Comparison of ENCODE assay signal across 15 cellular contexts in genomic region chr2:47321411-47322031, GRCh38. TPM values are rescaled to one million over a fixed set of nuclear protein-coding genes. Genes with fewer than 3 reads are reported as not detected.
DNase-seq lines count a peak whose midpoint lies in the region; ATAC-seq, FAIRE-seq and TF ChIP-seq lines count a peak whose summit lies in the region.
"Had no signal": no experiment of that assay in that cellular context is flagged by ENCODE, and none has a peak within 500 bp of the region (broad histone marks: within the 10 kb centered on the region; RNA-seq: fewer than 3 reads in every experiment).

No MANE protein-coding gene starts in this region.

- TF ChIP-seq EP300 in esophagus muscularis mucosa (IDR thresholded peaks at IDR 0.05) = no peak

- no peaks in the 10 kb centered on the region for H3K9me3 ChIP-seq in lower lobe of right lung
- no peaks in the 10 kb centered on the region for H3K9me3 ChIP-seq in small intestine (ENCODE audit: control insufficient read depth, low read depth)
- H3K9me3 ChIP-seq in esophagus muscularis mucosa = no peaks in the 10 kb centered on the region

- peaks cover 22% of the 10 kb centered on the region for H3K4me1 Mint-ChIP-seq in osteocyte (ENCODE audit: unreplicated experiment)
- H3K4me1 Mint-ChIP-seq: CD4-positive, CD25-positive, alpha-beta regulatory T cell had no signal

- TF ChIP-seq CTCF in BJ (IDR thresholded peaks at IDR 0.05; ENCODE audit: insufficient read depth, low read depth, low read length) (0 out of 2 replicates have a peak, but pooled peaks have one; percentile 6), lower lobe of right lung (IDR thresholded peaks at IDR 0.05) (no peak), osteocyte (IDR thresholded peaks at IDR 0.05) (no peak), esophagus muscularis mucosa (IDR thresholded peaks at IDR 0.05) (no peak)

- CTCF ChIA-PET in BJ (lab: Yijun Ruan, JAX) = interaction anchor here (0.7 to 3.4 kb wide), 15 partner anchors 12 to 670 kb away, joined by 3 to 25 read pairs (median 6); partner anchors contain the start of gene MCFD2

- H3K4me3 ChIP-seq in BJ (ENCODE audit: low read depth, low read length) (no peak overlapping the region), lower lobe of right lung (no peak overlapping the region), small intestine (ENCODE audit: low read depth in 1 of 2, low read length in 2 of 2) (no peak overlapping the region), esophagus muscularis mucosa (no peak overlapping the region)
- H3K4me3 ChIP-seq: cardiac muscle cell had no signal

- H3K4me1 ChIP-seq in lower lobe of right lung (peaks cover 7% of the 10 kb centered on the region), small intestine (ENCODE audit: control insufficient read depth in 2 of 2, insufficient read depth in 1 of 2, low read depth in 1 of 2, low read length in 1 of 2) (no peaks in the 10 kb centered on the region), esophagus muscularis mucosa (peaks cover 4 to 20% (median 10%) of the 10 kb centered on the region in 4 donors)

- no peak overlapping the region for H3K4me3 Mint-ChIP-seq in osteocyte (ENCODE audit: unreplicated experiment)
- H3K4me3 Mint-ChIP-seq: activated CD4-positive, alpha-beta memory T cell treated with anti-CD3 and anti-CD28 coated beads for 36 hours; CD4-positive, CD25-positive, alpha-beta regulatory T cell had no signal

- H3K27ac ChIP-seq in lower lobe of right lung = no peak overlapping the region
- no peak overlapping the region for H3K27ac ChIP-seq in small intestine (ENCODE audit: low read depth in 1 of 2, low read length in 1 of 2)
- H3K27ac ChIP-seq in esophagus muscularis mucosa (replicated peaks in 1 of 4) = no peak overlapping the region
- H3K27ac ChIP-seq: cardiac muscle cell had no signal

- POLR2A ChIA-PET in BJ (lab: Charles Lee) = interaction anchor here (0.7 kb wide), 1 partner anchor 149 kb away, joined by 9 read pairs; no protein-coding TSS in a partner anchor

- intact Hi-C loops in lower lobe of right lung (cut with DNase I) = no loop called here
- intact Hi-C loops in esophagus muscularis mucosa (cut with DNase I) = loop anchor here (5.0 kb wide), 1 partner anchor 404 kb away; the partner anchor contains the start of gene MCFD2

- H3K36me3 Mint-ChIP-seq in osteocyte (ENCODE audit: unreplicated experiment) = no peaks in the 10 kb centered on the region
- H3K36me3 Mint-ChIP-seq: activated CD4-positive, alpha-beta memory T cell treated with anti-CD3 and anti-CD28 coated beads for 36 hours; CD4-positive, CD25-positive, alpha-beta regulatory T cell; IgD-negative memory B cell had no signal

- H3K27me3 ChIP-seq in BJ (ENCODE audit: control insufficient read depth, insufficient read depth, low read length) = no peaks in the 10 kb centered on the region
- no peaks in the 10 kb centered on the region for H3K27me3 ChIP-seq in lower lobe of right lung (ENCODE audit: low read depth)
- no peaks in the 10 kb centered on the region for H3K27me3 ChIP-seq in small intestine (ENCODE audit: control insufficient read depth in 2 of 2, insufficient read depth in 2 of 2, low read length in 2 of 2)
- H3K27me3 ChIP-seq in esophagus muscularis mucosa = no peaks in the 10 kb centered on the region
- H3K27me3 ChIP-seq: cardiac muscle cell had no signal

- DNase-seq in BJ (ENCODE audit: low read depth) (no peak), NCI-H2171 (lab: John Stamatoyannopoulos, UW) (peak; percentile 78), astrocyte of the hippocampus (ENCODE audit: low read depth, low spot score) (peak; percentile 35), lower lobe of right lung (peak; percentile 10), osteocyte (ENCODE audit: extremely low spot score, unreplicated experiment) (no peak), small intestine (no peak), esophagus muscularis mucosa (ENCODE audit: extremely low spot score) (no peak)
- DNase-seq: activated CD4-positive, alpha-beta memory T cell treated with anti-CD3 and anti-CD28 coated beads for 36 hours; activated gamma-delta T cell; CD4-positive, CD25-positive, alpha-beta regulatory T cell; NCI-H1436 had no signal

- FAIRE-seq in small intestine (lab: Jason Lieb, UNC) = no peak

- ATAC-seq in lower lobe of right lung (no peak), GM19467 (IDR thresholded peaks at IDR 0.05; ENCODE audit: unreplicated experiment) (no peak)

- no peak overlapping the region for H3K27ac Mint-ChIP-seq in osteocyte (ENCODE audit: unreplicated experiment)
- H3K27ac Mint-ChIP-seq: activated CD4-positive, alpha-beta memory T cell treated with anti-CD3 and anti-CD28 coated beads for 36 hours; CD4-positive, CD25-positive, alpha-beta regulatory T cell had no signal

- 26 to 54% (median 34%) methylated on average over 4 of the region's 4 CpGs for WGBS in small intestine, 3 donors
- whole genome bisulfite sequencing in esophagus muscularis mucosa = 71% methylated on average over 4 of the region's 4 CpGs

- H3K9me3 Mint-ChIP-seq in osteocyte (ENCODE audit: unreplicated experiment) = no peaks in the 10 kb centered on the region
- H3K9me3 Mint-ChIP-seq: activated CD4-positive, alpha-beta memory T cell treated with anti-CD3 and anti-CD28 coated beads for 36 hours; IgD-negative memory B cell had no signal

- TF ChIP-seq POLR2A in esophagus muscularis mucosa (IDR thresholded peaks at IDR 0.05; ENCODE audit: low read depth) = no peak

- H3K36me3 ChIP-seq in BJ (ENCODE audit: control insufficient read depth, insufficient read depth, low read length) = no peaks in the 10 kb centered on the region
- H3K36me3 ChIP-seq in lower lobe of right lung = no peaks in the 10 kb centered on the region
- H3K36me3 ChIP-seq in small intestine (ENCODE audit: control insufficient read depth in 2 of 2, insufficient read depth in 2 of 2, low read length in 2 of 2) = no peaks in the 10 kb centered on the region
- no peaks in the 10 kb centered on the region for H3K36me3 ChIP-seq in esophagus muscularis mucosa
- H3K36me3 ChIP-seq: cardiac muscle cell had no signal

- no peaks in the 10 kb centered on the region for H3K27me3 Mint-ChIP-seq in osteocyte (ENCODE audit: unreplicated experiment)
- H3K27me3 Mint-ChIP-seq: IgD-negative memory B cell had no signal

RNA-seq across cellular contexts. Expression of gene EPCAM, which starts 47.6 kb away (rescaled TPM):
- polyA plus RNA-seq in BJ (2011; rRNA removed) = 0.15 and 0.42 TPM in 2 replicates
- polyA minus RNA-seq in BJ (2011; rRNA and poly(A)+ RNA removed) = not detected in 2 replicates
- 104 TPM for total RNA-seq in lower lobe of right lung
- total RNA-seq in osteocyte = 1.1 and 2.4 TPM in 2 replicates
- 100 to 1,000 TPM; 580 to 727 (median 671) TPM for polyA plus RNA-seq in small intestine
- total RNA-seq in esophagus muscularis mucosa = not detected
- total RNA-seq: T-helper 2 cell treated with Interferon-gamma antibody and Interleukin-4, amounts not matched to agents 100 ng/mL and 5 ng/mL, for 36 hours had no signal
- polyA plus RNA-seq: CD4-positive, CD25-positive, alpha-beta regulatory T cell; IgD-negative memory B cell had no signal

Comparison
In these comparisons a context has a peak if more than half of its experiments do, and no peak if none do; other contexts are left out.
1. DNase-seq: peak in NCI-H2171 (single experiment), astrocyte of the hippocampus (single experiment) and lower lobe of right lung (single experiment); none in BJ (single experiment), osteocyte (single experiment), small intestine (single experiment) and esophagus muscularis mucosa (single experiment).
2. RNA of gene EPCAM, which starts 47.6 kb away (total RNA-seq): 104 TPM in lower lobe of right lung (single experiment); 1.1 to 2.4 TPM in osteocyte and not detected in esophagus muscularis mucosa; every median in the first group is over 10 times any median in the second.